Comparison of ENCODE assay signal across 11 cellular contexts in genomic region chr10:34768261-34768971, GRCh38. TPM values are rescaled to one million over a fixed set of nuclear protein-coding genes. Genes with fewer than 3 reads are reported as not detected.
DNase-seq lines count a peak whose midpoint lies in the region; ATAC-seq and TF ChIP-seq lines count a peak whose summit lies in the region.
"Had no signal": no experiment of that assay in that cellular context is flagged by ENCODE, and none has a peak within 500 bp of the region (broad histone marks: within the 10 kb centered on the region; RNA-seq: fewer than 3 reads in every experiment).

No MANE protein-coding gene starts in this region.

- no peaks in the 10 kb centered on the region for H3K27me3 ChIP-seq in esophagus (ENCODE audit: control insufficient read depth in 1 of 2, insufficient read depth in 2 of 2, low read length in 2 of 2)
- H3K27me3 ChIP-seq: BLaER1 treated with 17β-estradiol and CSF1 and Interleukin-3, amounts not matched to agents 10 nM and 100 nM; brain microvascular endothelial cell had no signal

- 45 to 53% methylated on average over 15 of the region's 15 CpGs for WGBS in esophagus, 2 donors

- no peak overlapping the region for H3K27ac Mint-ChIP-seq in mesothelial cell of epicardium
- peak overlapping the region in 1 of 10 donors; percentile 2 for H3K27ac Mint-ChIP-seq in naive thymus-derived CD8-positive, alpha-beta T cell
- H3K27ac Mint-ChIP-seq: memory B cell had no signal

- H3K27me3 Mint-ChIP-seq in mesothelial cell of epicardium (ENCODE audit: low read depth) = no peaks in the 10 kb centered on the region
- peaks cover 4 to 15% (median 8%) of the 10 kb centered on the region in 5 donors for H3K27me3 Mint-ChIP-seq in naive thymus-derived CD8-positive, alpha-beta T cell

- no peaks in the 10 kb centered on the region for H3K9me3 Mint-ChIP-seq in mesothelial cell of epicardium
- peaks cover 0 to 3% (median 0%) of the 10 kb centered on the region in 9 donors for H3K9me3 Mint-ChIP-seq in naive thymus-derived CD8-positive, alpha-beta T cell
- H3K9me3 Mint-ChIP-seq: memory B cell had no signal

- peaks cover 3% of the 10 kb centered on the region for H3K36me3 Mint-ChIP-seq in mesothelial cell of epicardium
- no peaks in the 10 kb centered on the region for H3K36me3 Mint-ChIP-seq in naive thymus-derived CD8-positive, alpha-beta T cell
- H3K36me3 Mint-ChIP-seq: memory B cell had no signal

- ATAC-seq in GM19023 (IDR thresholded peaks at IDR 0.05; ENCODE audit: unreplicated experiment) = no peak
- ATAC-seq in naive thymus-derived CD8-positive, alpha-beta T cell = no peak

- peaks cover 0 to 11% of the 10 kb centered on the region in 2 donors for H3K4me1 ChIP-seq in esophagus (ENCODE audit: control insufficient read depth in 2 of 2, insufficient read depth in 2 of 2, low read length in 1 of 2)

- no peak overlapping the region for H3K4me3 Mint-ChIP-seq in mesothelial cell of epicardium
- H3K4me3 Mint-ChIP-seq in naive thymus-derived CD8-positive, alpha-beta T cell = no peak overlapping the region
- H3K4me3 Mint-ChIP-seq: memory B cell had no signal

- peak overlapping the region in 1 of 2 donors; percentile 30 for H3K4me3 ChIP-seq in esophagus (ENCODE audit: low read depth in 1 of 2, low read length in 2 of 2)
- H3K4me3 ChIP-seq: BLaER1 treated with 17β-estradiol and CSF1 and Interleukin-3, amounts not matched to agents 10 nM and 100 nM had no signal

- DNase-seq in AG08395 (ENCODE audit: low spot score) (peak; percentile 78), NCI-H1694 (lab: John Stamatoyannopoulos, UW) (peak; percentile 47), myocyte (ENCODE audit: low read depth) (peak; percentile 84), mesothelial cell of epicardium (ENCODE audit: low spot score in 2 of 2, unreplicated experiment in 2 of 2) (no peak)
- no peak for DNase-seq in stimulated activated CD4-positive, alpha-beta T cell treated with anti-CD3 and anti-CD28 coated beads, Interleukin-12 subunit alpha, Interleukin-12 subunit beta, amount 100 ng/mL, for 4 hours
- no peak for DNase-seq in naive thymus-derived CD8-positive, alpha-beta T cell
- DNase-seq: brain microvascular endothelial cell had no signal

- H3K27ac ChIP-seq in esophagus (ENCODE audit: low read depth in 2 of 2, low read length in 1 of 2) = peak overlapping the region; percentile 84 to 94
- H3K27ac ChIP-seq: BLaER1 treated with 17β-estradiol and CSF1 and Interleukin-3, amounts not matched to agents 10 nM and 100 nM; brain microvascular endothelial cell had no signal

- H3K9me3 ChIP-seq in esophagus (ENCODE audit: control insufficient read depth in 2 of 2, insufficient read depth in 1 of 2, low read depth in 1 of 2, low read length in 1 of 2) = no peaks in the 10 kb centered on the region
- H3K9me3 ChIP-seq: BLaER1 treated with 17β-estradiol and CSF1 and Interleukin-3, amounts not matched to agents 10 nM and 100 nM had no signal

- no peaks in the 10 kb centered on the region for H3K36me3 ChIP-seq in esophagus (ENCODE audit: control insufficient read depth in 2 of 2, insufficient read depth in 2 of 2, low read length in 1 of 2)
- H3K36me3 ChIP-seq: brain microvascular endothelial cell had no signal

- POLR2A ChIA-PET in naive thymus-derived CD8-positive, alpha-beta T cell (lab: Charles Lee) = no interaction called here

- no peak for TF ChIP-seq CTCF in mesothelial cell of epicardium (IDR thresholded peaks at IDR 0.05; ENCODE audit: unreplicated experiment)

- peaks cover 48% of the 10 kb centered on the region for H3K4me1 Mint-ChIP-seq in mesothelial cell of epicardium
- H3K4me1 Mint-ChIP-seq in naive thymus-derived CD8-positive, alpha-beta T cell = no peaks in the 10 kb centered on the region
- H3K4me1 Mint-ChIP-seq: memory B cell had no signal

RNA-seq across cellular contexts. Expression of gene PARD3, which starts 46.7 kb away (rescaled TPM):
- 10 to 100 TPM; 40.3 to 71.3 TPM for polyA plus RNA-seq in esophagus
- total RNA-seq in myocyte (61.4 and 68.5 TPM in 2 replicates), mesothelial cell of epicardium (68.6 to 73.4 TPM (median 73.2 TPM) in 3 replicates)
- polyA plus RNA-seq in myocyte (2012) = 19.4 TPM
- total RNA-seq in naive thymus-derived CD8-positive, alpha-beta T cell = under 1 TPM; 0.14 to 0.18 TPM
- polyA plus RNA-seq in naive thymus-derived CD8-positive, alpha-beta T cell = under 1 TPM; 0.10 to 0.51 (median 0.40) TPM

Comparison
In these comparisons a context has a peak if more than half of its experiments do, and no peak if none do; other contexts are left out.
1. DNase-seq: peak in AG08395 (single experiment), NCI-H1694 (single experiment) and myocyte (single experiment); none in mesothelial cell of epicardium (0 of 2), stimulated activated CD4-positive, alpha-beta T cell treated with anti-CD3 and anti-CD28 coated beads, Interleukin-12 subunit alpha, Interleukin-12 subunit beta, amount 100 ng/mL, for 4 hours (single experiment) and naive thymus-derived CD8-positive, alpha-beta T cell (0 of 10).
2. RNA of gene PARD3, which starts 46.7 kb away (total RNA-seq): 68.6 to 73.4 TPM in mesothelial cell of epicardium and 61.4 to 68.5 TPM in myocyte; 0.14 to 0.18 TPM in naive thymus-derived CD8-positive, alpha-beta T cell; every median in the first group is over 10 times any median in the second.